Comparison of ENCODE assay signal across 15 cellular contexts in the genomic region with DNA sequence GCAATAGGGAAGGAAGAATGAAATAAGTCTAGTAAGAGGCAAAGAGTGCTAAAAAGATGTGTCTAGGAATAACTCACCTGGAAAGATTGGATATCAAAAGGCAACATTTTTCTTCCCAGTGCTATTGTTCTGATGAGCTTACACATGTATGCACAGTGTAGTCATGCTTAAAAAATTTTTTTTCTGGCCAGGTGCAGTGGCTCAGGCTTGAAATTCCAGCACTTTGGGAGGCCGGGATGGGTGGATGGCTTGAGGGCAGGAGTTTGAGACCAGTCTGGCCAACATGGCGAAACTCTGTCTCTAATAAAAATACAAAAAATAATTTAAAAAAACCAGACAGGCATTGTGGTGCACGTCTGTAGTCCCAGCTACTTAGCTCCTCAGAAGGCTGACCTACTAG.
DNase-seq lines count a peak whose midpoint lies in the region; ATAC-seq and TF ChIP-seq lines count a peak whose summit lies in the region.
"Had no signal": no experiment of that assay in that cellular context is flagged by ENCODE, and none has a peak within 500 bp of the region (broad histone marks: within the 10 kb centered on the region; RNA-seq: fewer than 3 reads in every experiment).

No MANE protein-coding gene starts in this region.

- H3K4me1 Mint-ChIP-seq in activated naive CD8-positive, alpha-beta T cell treated with anti-CD3 and anti-CD28 coated beads, Interleukin-2, amount 50 U/mL, for 24 hours, result no peaks in the 10 kb centered on the region
- H3K4me1 Mint-ChIP-seq: CD14-positive monocyte; CD4-positive, alpha-beta memory T cell; H9 had no signal

- H3K4me3 Mint-ChIP-seq in activated naive CD8-positive, alpha-beta T cell treated with anti-CD3 and anti-CD28 coated beads, Interleukin-2, amount 50 U/mL, for 24 hours, result no peak overlapping the region
- H3K4me3 Mint-ChIP-seq: CD14-positive monocyte; CD4-positive, alpha-beta memory T cell; H9 had no signal

- no peak overlapping the region for H3K4me3 ChIP-seq in epithelial cell of esophagus (ENCODE audit: low read length)
- H3K4me3 ChIP-seq: A549, BLaER1, K562 had no signal

- no peak for TF ChIP-seq CTCF in epithelial cell of esophagus (IDR thresholded peaks at IDR 0.05; ENCODE audit: insufficient read depth, low read depth, low read length, missing control alignments)

- no peaks in the 10 kb centered on the region for H3K9me3 Mint-ChIP-seq in activated naive CD8-positive, alpha-beta T cell treated with anti-CD3 and anti-CD28 coated beads, Interleukin-2, amount 50 U/mL, for 24 hours
- H3K9me3 Mint-ChIP-seq: H9 had no signal

- DNase-seq in DMS53 (lab: John Stamatoyannopoulos, UW) (peak; percentile 46), DMS53 treated with DMSO at 0.1 percent for 48 hours (lab: John Stamatoyannopoulos, UW; ENCODE audit: unreplicated experiment) (no peak), epithelial cell of esophagus (ENCODE audit: low read depth) (peak; percentile 10), kidney tubule cell (ENCODE audit: low spot score) (peak; percentile 57), Ammon's horn (ENCODE audit: low spot score) (no peak), NCI-H2107 treated with DMSO at 0.1 percent for 48 hours (lab: John Stamatoyannopoulos, UW; ENCODE audit: unreplicated experiment) (no peak)
- no peak for DNase-seq in activated naive CD8-positive, alpha-beta T cell treated with anti-CD3 and anti-CD28 coated beads, Interleukin-2, amount 50 U/mL, for 24 hours
- DNase-seq: AML-193; Calu3; CD4-positive, alpha-beta memory T cell; H9 had no signal

- ATAC-seq in activated naive CD8-positive, alpha-beta T cell treated with anti-CD3 and anti-CD28 coated beads, Interleukin-2, amount 50 U/mL, for 24 hours, result no peak
- ATAC-seq: A549, K562 had no signal

- H3K36me3 Mint-ChIP-seq in activated naive CD8-positive, alpha-beta T cell treated with anti-CD3 and anti-CD28 coated beads, Interleukin-2, amount 50 U/mL, for 24 hours (ENCODE audit: low read depth), result no peaks in the 10 kb centered on the region
- H3K36me3 Mint-ChIP-seq: CD14-positive monocyte; CD4-positive, alpha-beta memory T cell had no signal

- H3K27me3 Mint-ChIP-seq in activated naive CD8-positive, alpha-beta T cell treated with anti-CD3 and anti-CD28 coated beads, Interleukin-2, amount 50 U/mL, for 24 hours, result no peaks in the 10 kb centered on the region
- H3K27me3 Mint-ChIP-seq: CD4-positive, alpha-beta memory T cell had no signal

- no peak overlapping the region for H3K27ac Mint-ChIP-seq in activated naive CD8-positive, alpha-beta T cell treated with anti-CD3 and anti-CD28 coated beads, Interleukin-2, amount 50 U/mL, for 24 hours
- H3K27ac Mint-ChIP-seq: CD14-positive monocyte; CD4-positive, alpha-beta memory T cell; H9 had no signal

Comparison
In these comparisons a context has a peak if more than half of its experiments do, and no peak if none do; other contexts are left out.
1. DNase-seq: peak in DMS53 (single experiment), epithelial cell of esophagus (single experiment) and kidney tubule cell (single experiment); none in DMS53 treated with DMSO at 0.1 percent for 48 hours (single experiment), Ammon's horn (single experiment), NCI-H2107 treated with DMSO at 0.1 percent for 48 hours (single experiment) and activated naive CD8-positive, alpha-beta T cell treated with anti-CD3 and anti-CD28 coated beads, Interleukin-2, amount 50 U/mL, for 24 hours (single experiment).